16 cellular contexts compared by ENCODE assay signal in genomic region chr20:59780494-59781185, GRCh38.
"Had no signal": no experiment of that assay in that cellular context is flagged by ENCODE, and none has a peak within 500 bp of the region (broad histone marks: within the 10 kb centered on the region; RNA-seq: fewer than 3 reads in every experiment).

No MANE protein-coding gene starts in this region.

- H3K27me3 ChIP-seq: ascending aorta had no signal

- H3K9me3 ChIP-seq: ascending aorta, tibial artery had no signal

- ATAC-seq: left cardiac atrium, T-cell had no signal

- H3K36me3 ChIP-seq: ascending aorta, tibial artery had no signal

- H3K4me3 ChIP-seq: ascending aorta, lung, tibial artery had no signal

- DNase-seq: activated CD4-positive, alpha-beta memory T cell treated with anti-CD3 and anti-CD28 coated beads, Interleukin-2, amount 10 ng/mL, durations not matched to agents 7 days and 5 days; activated CD4-positive, alpha-beta T cell treated with anti-CD3 and anti-CD28 coated beads for 48 hours; activated CD4-positive, CD25-positive, alpha-beta regulatory T cell; activated effector memory CD4-positive, alpha-beta T cell treated with anti-CD3 and anti-CD28 coated beads, Interleukin-2, amount 50 U/mL, for 16 hours; activated T-cell treated with anti-CD3 and anti-CD28 coated beads, Interleukin-2, amount 50 U/mL, for 48 hours; cerebellar nuclear complex; effector memory CD4-positive, alpha-beta T cell; left cardiac atrium; stimulated activated CD4-positive, alpha-beta T cell treated with anti-CD3 and anti-CD28 coated beads, Interleukin-12 subunit alpha, Interleukin-12 subunit beta, amount 100 ng/mL, for 4 hours; stimulated activated CD4-positive, alpha-beta T cell treated with anti-CD3 and anti-CD28 coated beads, Interleukin-1b, Interleukin-23, amount 100 ng/mL, for 48 hours; stimulated activated CD8-positive, alpha-beta memory T cell treated with anti-CD3 and anti-CD28 coated beads, Interleukin-4, amount 100 ng/mL, for 48 hours; stimulated activated naive CD4-positive, alpha-beta T cell had no signal

- H3K4me1 ChIP-seq: ascending aorta, tibial artery had no signal

- H3K27ac ChIP-seq: ascending aorta, tibial artery had no signal
